Comparison of ENCODE assay signal across 16 cellular contexts in genomic region chr3:15346516-15346915, GRCh38. TPM values are rescaled to one million over a fixed set of nuclear protein-coding genes. Genes with fewer than 3 reads are reported as not detected.
DNase-seq lines count a peak whose midpoint lies in the region; ATAC-seq and TF ChIP-seq lines count a peak whose summit lies in the region.
"Had no signal": no experiment of that assay in that cellular context is flagged by ENCODE, and none has a peak within 500 bp of the region (broad histone marks: within the 10 kb centered on the region; RNA-seq: fewer than 3 reads in every experiment).

No MANE protein-coding gene starts in this region.

- CTCF ChIA-PET in MCF 10A (lab: Yijun Ruan, JAX): interaction anchor here (1.1 to 2.1 kb wide), 2 partner anchors 14 to 33 kb away, joined by 3 to 10 read pairs; partner anchors contain the start of gene SH3BP5

- no peak overlapping the region for H3K4me2 ChIP-seq in OCI-LY1 (ENCODE audit: low read length)

- peak overlapping the region; percentile 91 for H3K27ac ChIP-seq in OCI-LY1 (ENCODE audit: low read depth, low read length, poor library complexity, severe bottlenecking)
- H3K27ac ChIP-seq: 22Rv1; BLaER1 treated with 17β-estradiol and CSF1 and Interleukin-3, amounts not matched to agents 10 nM and 100 nM had no signal

- H3K9me3 Mint-ChIP-seq in T-helper 2 cell treated with Interferon-gamma antibody and Interleukin-4, amounts not matched to agents 5 μg/mL and 100 μg/mL, for 36 hours: peaks cover 10% of the 10 kb centered on the region
- peaks cover 6% of the 10 kb centered on the region for H3K9me3 Mint-ChIP-seq in central memory CD8-positive, alpha-beta T cell
- peaks cover 8% of the 10 kb centered on the region for H3K9me3 Mint-ChIP-seq in stimulated activated memory B cell treated with anti-CD40 and anti-IgM and Interleukin-4, amounts not matched to agents 10 μg/mL and 1 μg/mL and 100 μg/mL, for 72 hours
- no peaks in the 10 kb centered on the region for H3K9me3 Mint-ChIP-seq in MCF 10A (ENCODE audit: unreplicated experiment)

- no peaks in the 10 kb centered on the region for H3K9me2 ChIP-seq in OCI-LY1 (ENCODE audit: low read depth, low read length)

- peaks cover 32% of the 10 kb centered on the region for H3K4me1 Mint-ChIP-seq in T-helper 2 cell treated with Interferon-gamma antibody and Interleukin-4, amounts not matched to agents 5 μg/mL and 100 μg/mL, for 36 hours (ENCODE audit: low read depth)
- H3K4me1 Mint-ChIP-seq in central memory CD8-positive, alpha-beta T cell: peaks cover 32% of the 10 kb centered on the region
- H3K4me1 Mint-ChIP-seq in stimulated activated memory B cell treated with anti-CD40 and anti-IgM and Interleukin-4, amounts not matched to agents 10 μg/mL and 1 μg/mL and 100 μg/mL, for 72 hours: peaks cover 59% of the 10 kb centered on the region
- H3K4me1 Mint-ChIP-seq in MCF 10A (ENCODE audit: insufficient read depth, unreplicated experiment): peaks cover 7% of the 10 kb centered on the region

- intact Hi-C loops in MCF 10A (cut with micrococcal nuclease): no loop called here

- no TSS peak for BruUV-seq in MCF 10A (replicated peaks; lab: Mats Ljungman, UMichigan)

- H3K36me3 ChIP-seq in OCI-LY1 (ENCODE audit: insufficient read depth, low read length): no peaks in the 10 kb centered on the region
- H3K36me3 ChIP-seq: BLaER1 treated with 17β-estradiol and CSF1 and Interleukin-3, amounts not matched to agents 10 nM and 100 nM had no signal

- no peaks in the 10 kb centered on the region for H3K27me3 ChIP-seq in OCI-LY1 (ENCODE audit: insufficient read depth, low read length)
- H3K27me3 ChIP-seq: BLaER1 treated with 17β-estradiol and CSF1 and Interleukin-3, amounts not matched to agents 10 nM and 100 nM had no signal

- no peak overlapping the region for H3K4me3 ChIP-seq in OCI-LY1 (ENCODE audit: low read depth, low read length, poor library complexity, severe bottlenecking)
- H3K4me3 ChIP-seq: BLaER1 treated with 17β-estradiol and CSF1 and Interleukin-3, amounts not matched to agents 10 nM and 100 nM had no signal

- H3K9ac ChIP-seq in OCI-LY1 (ENCODE audit: low read length): no peak overlapping the region
- H3K9ac ChIP-seq: BLaER1 treated with 17β-estradiol and CSF1 and Interleukin-3, amounts not matched to agents 10 nM and 100 nM had no signal

- H3F3A ChIP-seq in OCI-LY1 (ENCODE audit: insufficient read depth, low read length): 0 out of 2 replicates have a peak, but pooled peaks cover 3% of the 10 kb centered on the region

- H3K36me3 Mint-ChIP-seq in T-helper 2 cell treated with Interferon-gamma antibody and Interleukin-4, amounts not matched to agents 5 μg/mL and 100 μg/mL, for 36 hours (ENCODE audit: low read depth): peaks cover 5% of the 10 kb centered on the region
- no peaks in the 10 kb centered on the region for H3K36me3 Mint-ChIP-seq in central memory CD8-positive, alpha-beta T cell (ENCODE audit: insufficient read depth)
- peaks cover 8% of the 10 kb centered on the region for H3K36me3 Mint-ChIP-seq in stimulated activated memory B cell treated with anti-CD40 and anti-IgM and Interleukin-4, amounts not matched to agents 10 μg/mL and 1 μg/mL and 100 μg/mL, for 72 hours
- H3K36me3 Mint-ChIP-seq in MCF 10A (ENCODE audit: insufficient read depth, unreplicated experiment): no peaks in the 10 kb centered on the region

- POLR2A ChIA-PET in MCF 10A (lab: Yijun Ruan, JAX): interaction anchor here (1.0 kb wide), 1 partner anchor 11 kb away, joined by 3 read pairs; no protein-coding TSS in a partner anchor

- peak overlapping the region; percentile 27 for H3K4me3 Mint-ChIP-seq in T-helper 2 cell treated with Interferon-gamma antibody and Interleukin-4, amounts not matched to agents 5 μg/mL and 100 μg/mL, for 36 hours
- H3K4me3 Mint-ChIP-seq in central memory CD8-positive, alpha-beta T cell: peak overlapping the region; percentile 3
- no peak overlapping the region for H3K4me3 Mint-ChIP-seq in stimulated activated memory B cell treated with anti-CD40 and anti-IgM and Interleukin-4, amounts not matched to agents 10 μg/mL and 1 μg/mL and 100 μg/mL, for 72 hours
- H3K4me3 Mint-ChIP-seq in MCF 10A (ENCODE audit: unreplicated experiment): no peak overlapping the region

- no peak for DNase-seq in T-helper 2 cell treated with Interferon-gamma antibody and Interleukin-4, amounts not matched to agents 5 μg/mL and 100 μg/mL, for 36 hours (ENCODE audit: low spot score)
- DNase-seq in T-helper 2 cell (no peak), NCI-H1105 (lab: John Stamatoyannopoulos, UW) (no peak), MCF 10A (ENCODE audit: unreplicated experiment) (no peak)
- DNase-seq in central memory CD8-positive, alpha-beta T cell (ENCODE audit: low spot score in 2 of 2): no peak
- DNase-seq: Calu3, GOT3, NCI-H1417 treated with DMSO at 0.1 percent for 48 hours, NCI-H2029, NCI-H2171 treated with DMSO at 0.1 percent for 48 hours, SHP77 treated with DMSO at 0.1 percent for 48 hours had no signal

- peaks cover 15% of the 10 kb centered on the region for H3K27me3 Mint-ChIP-seq in T-helper 2 cell treated with Interferon-gamma antibody and Interleukin-4, amounts not matched to agents 5 μg/mL and 100 μg/mL, for 36 hours (ENCODE audit: low read depth)
- H3K27me3 Mint-ChIP-seq in central memory CD8-positive, alpha-beta T cell: no peaks in the 10 kb centered on the region
- no peaks in the 10 kb centered on the region for H3K27me3 Mint-ChIP-seq in stimulated activated memory B cell treated with anti-CD40 and anti-IgM and Interleukin-4, amounts not matched to agents 10 μg/mL and 1 μg/mL and 100 μg/mL, for 72 hours
- peaks cover 30% of the 10 kb centered on the region for H3K27me3 Mint-ChIP-seq in MCF 10A (ENCODE audit: insufficient read depth, unreplicated experiment)

- peaks cover 57% of the 10 kb centered on the region for H3K4me1 ChIP-seq in OCI-LY1 (ENCODE audit: insufficient read depth, low read length, severe bottlenecking)

- no peaks in the 10 kb centered on the region for H3K79me2 ChIP-seq in OCI-LY1 (ENCODE audit: insufficient read depth, low read length)

- TF ChIP-seq CTCF in OCI-LY1 (IDR thresholded peaks at IDR 0.05; ENCODE audit: low read length) (no peak), MCF 10A (IDR thresholded peaks at IDR 0.05; ENCODE audit: unreplicated experiment) (no peak)

- no peak overlapping the region for H2AFZ ChIP-seq in OCI-LY1 (ENCODE audit: low read length)

- ATAC-seq in central memory CD8-positive, alpha-beta T cell (replicated peaks; ENCODE audit: extremely low read depth, poor library complexity, severe bottlenecking): no peak
- ATAC-seq in stimulated activated memory B cell treated with anti-CD40 and anti-IgM and Interleukin-4, amounts not matched to agents 10 μg/mL and 1 μg/mL and 100 μg/mL, for 72 hours: no peak
- ATAC-seq in SK-N-SH treated with all-trans-retinoic acid at 6 μM for 48 hours: no peak

- H4K20me1 ChIP-seq in OCI-LY1 (ENCODE audit: insufficient read depth, low read length): no peaks in the 10 kb centered on the region
- H4K20me1 ChIP-seq: BLaER1 treated with 17β-estradiol and CSF1 and Interleukin-3, amounts not matched to agents 10 nM and 100 nM had no signal

- no peak overlapping the region for H3K27ac Mint-ChIP-seq in T-helper 2 cell treated with Interferon-gamma antibody and Interleukin-4, amounts not matched to agents 5 μg/mL and 100 μg/mL, for 36 hours
- H3K27ac Mint-ChIP-seq in central memory CD8-positive, alpha-beta T cell (ENCODE audit: low read depth): no peak overlapping the region
- peak overlapping the region; percentile 82 for H3K27ac Mint-ChIP-seq in stimulated activated memory B cell treated with anti-CD40 and anti-IgM and Interleukin-4, amounts not matched to agents 10 μg/mL and 1 μg/mL and 100 μg/mL, for 72 hours
- no peak overlapping the region for H3K27ac Mint-ChIP-seq in MCF 10A (ENCODE audit: low read depth, unreplicated experiment)

- peaks cover 5% of the 10 kb centered on the region; the same call in 1 of the 2 replicates for H3K9me3 ChIP-seq in OCI-LY1 (ENCODE audit: low read length)

TF ChIP-seq in SK-N-SH treated with all-trans-retinoic acid at 6 μM for 48 hours, 23 proteins besides CTCF, POLR2A, EP300 and RAD21 (continues in another document):
- no peak for TF ChIP-seq ZFP3 (CRISPR knock-in tag; IDR thresholded peaks at IDR 0.05)
- TF ChIP-seq ARNTL (CRISPR knock-in tag; IDR thresholded peaks at IDR 0.05; ENCODE audit: borderline replicate concordance, low read depth): no peak
- no peak for TF ChIP-seq RARB (CRISPR knock-in tag; IDR thresholded peaks at IDR 0.05)
- no peak for TF ChIP-seq PPARA (CRISPR knock-in tag; IDR thresholded peaks at IDR 0.05; ENCODE audit: borderline replicate concordance)
- TF ChIP-seq PATZ1 (CRISPR knock-in tag; IDR thresholded peaks at IDR 0.05; ENCODE audit: borderline replicate concordance): no peak
- TF ChIP-seq OSR1 (CRISPR knock-in tag; IDR thresholded peaks at IDR 0.05): no peak
- TF ChIP-seq BACH2 (CRISPR knock-in tag; IDR thresholded peaks at IDR 0.05; ENCODE audit: borderline replicate concordance): no peak
- TF ChIP-seq GLIS3 (CRISPR knock-in tag; IDR thresholded peaks at IDR 0.05): no peak
- no peak for TF ChIP-seq ZC3H10 (CRISPR knock-in tag; IDR thresholded peaks at IDR 0.05)
- no peak for TF ChIP-seq ISL1 (CRISPR knock-in tag; IDR thresholded peaks at IDR 0.05)
- TF ChIP-seq SNAI2 (CRISPR knock-in tag; IDR thresholded peaks at IDR 0.05): no peak
- TF ChIP-seq TCF4 (CRISPR knock-in tag; IDR thresholded peaks at IDR 0.05; ENCODE audit: borderline replicate concordance): no peak
- TF ChIP-seq ZFP30 (CRISPR knock-in tag; IDR thresholded peaks at IDR 0.05): no peak
- TF ChIP-seq CSDC2 (CRISPR knock-in tag; IDR thresholded peaks at IDR 0.05): no peak
- TF ChIP-seq ZNF565 (CRISPR knock-in tag; conservative IDR thresholded peaks at IDR 0.05; ENCODE audit: low read depth): no peak
- TF ChIP-seq ESRRG (CRISPR knock-in tag; IDR thresholded peaks at IDR 0.05): no peak

RNA-seq across cellular contexts. Expression of gene SH3BP5, which starts 14.1 kb away (rescaled TPM):
- 8.4 and 8.8 TPM in 2 replicates for total RNA-seq in MCF 10A (2022)

Comparison
In these comparisons a context has a peak if more than half of its experiments do, and no peak if none do; other contexts are left out.
1. H3K4me3 Mint-ChIP-seq: peak in T-helper 2 cell treated with Interferon-gamma antibody and Interleukin-4, amounts not matched to agents 5 μg/mL and 100 μg/mL, for 36 hours (single experiment) and central memory CD8-positive, alpha-beta T cell (single experiment); none in stimulated activated memory B cell treated with anti-CD40 and anti-IgM and Interleukin-4, amounts not matched to agents 10 μg/mL and 1 μg/mL and 100 μg/mL, for 72 hours (single experiment) and MCF 10A (single experiment).